Comparison of ENCODE assay signal across 16 cellular contexts in genomic region chr2:43039376-43040080, GRCh38.
A peak's percentile ranks its signal among the peaks of the same experiment; 100 is the strongest.
DNase-seq lines count a peak whose midpoint lies in the region; ATAC-seq, FAIRE-seq and TF ChIP-seq lines count a peak whose summit lies in the region.
"Had no signal": no experiment of that assay in that cellular context is flagged by ENCODE, and none has a peak within 500 bp of the region (broad histone marks: within the 10 kb centered on the region; RNA-seq: fewer than 3 reads in every experiment).

No MANE protein-coding gene starts in this region.

- H3F3A ChIP-seq in PC-3 (ENCODE audit: low read length, unreplicated experiment) = no peaks in the 10 kb centered on the region

- no peak overlapping the region for H3K4me3 Mint-ChIP-seq in stimulated activated memory B cell treated with anti-CD40 and anti-IgM and Interleukin-4, amounts not matched to agents 10 μg/mL and 1 μg/mL and 100 μg/mL, for 72 hours
- H3K4me3 Mint-ChIP-seq: effector memory CD8-positive, alpha-beta T cell had no signal

- intact Hi-C loops in PC-3 (cut with micrococcal nuclease) (loop anchor here (5.0 kb wide), 1 partner anchor 188 kb away; the partner anchor contains the start of gene ZFP36L2), sigmoid colon (cut with DNase I) (no loop called here)

- H3K23ac ChIP-seq in neuronal stem cell (ENCODE audit: low read depth, low read length, poor library complexity) = peak overlapping the region; percentile 53

- H3K4me2 ChIP-seq in A549 (no peak overlapping the region), PC-3 (ENCODE audit: low read length) (no peak overlapping the region), neuronal stem cell (ENCODE audit: insufficient read depth, low read length, poor library complexity, severe bottlenecking) (no peak overlapping the region)

- H3K14ac ChIP-seq in neuronal stem cell (ENCODE audit: low read length) = no peak overlapping the region

- no peaks in the 10 kb centered on the region for H3K4me1 Mint-ChIP-seq in stimulated activated memory B cell treated with anti-CD40 and anti-IgM and Interleukin-4, amounts not matched to agents 10 μg/mL and 1 μg/mL and 100 μg/mL, for 72 hours

- TF ChIP-seq EP300 in A549 (IDR thresholded peaks at IDR 0.05) = no peak
- no peak for TF ChIP-seq EP300 in sigmoid colon (IDR thresholded peaks at IDR 0.05)

- POLR2A ChIA-PET in A549 (lab: Yijun Ruan, JAX) (no interaction called here), PC-3 (lab: Charles Lee; ENCODE audit: unreplicated experiment) (no interaction called here)

- peak overlapping the region; percentile 77 for H2BK15ac ChIP-seq in neuronal stem cell (ENCODE audit: low read length)

- ATAC-seq in A549 (no peak), PC-3 (no peak), GM18511 (IDR thresholded peaks at IDR 0.05; ENCODE audit: unreplicated experiment) (no peak)
- ATAC-seq in stimulated activated memory B cell treated with anti-CD40 and anti-IgM and Interleukin-4, amounts not matched to agents 10 μg/mL and 1 μg/mL and 100 μg/mL, for 72 hours = no peak
- ATAC-seq: effector memory CD8-positive, alpha-beta T cell had no signal

- H3K27ac Mint-ChIP-seq in stimulated activated memory B cell treated with anti-CD40 and anti-IgM and Interleukin-4, amounts not matched to agents 10 μg/mL and 1 μg/mL and 100 μg/mL, for 72 hours = no peak overlapping the region

- BruUV-seq in PC-3 (replicated peaks; lab: Mats Ljungman, UMichigan) = no TSS peak

- H3K4ac ChIP-seq in neuronal stem cell (ENCODE audit: low read length) = no peak overlapping the region

- WGBS in A549 (ENCODE audit: missing lambda C conversion rate) = 89% methylated on average over 19 of the region's 21 CpGs
- no CpG with 5 or more reads among the region's 21 CpGs for WGBS in neuronal stem cell (ENCODE audit: extremely low coverage in 2 of 2, insufficient read length in 2 of 2, insufficient replicate concordance in 1 of 2), 2 donors
- 71 to 85% methylated on average over 21 of the region's 21 CpGs for WGBS in sigmoid colon, 2 donors

- H2BK5ac ChIP-seq in neuronal stem cell (ENCODE audit: low read length) = peak overlapping the region; percentile 40

- TF ChIP-seq CTCF in A549 (IDR thresholded peaks at IDR 0.05) (no peak), PC-3 (conservative IDR thresholded peaks at IDR 0.05; ENCODE audit: low read depth, low read length) (no peak), sigmoid colon (IDR thresholded peaks at IDR 0.05) (no peak)

- H3K27ac ChIP-seq in A549 (peak overlapping the region; percentile 80 to 90; a peak in 5 of 6 replicates), PC-3 (ENCODE audit: low read length) (peak overlapping the region; percentile 57; the same call in 1 of the 2 replicates), neuronal stem cell (replicated peaks; ENCODE audit: low read length) (no peak overlapping the region), sigmoid colon (no peak overlapping the region)
- H3K27ac ChIP-seq: HL-60 had no signal

- H3K27me3 ChIP-seq in PC-3 (ENCODE audit: low read length) (no peaks in the 10 kb centered on the region), neuronal stem cell (ENCODE audit: control insufficient read depth in 3 of 3, insufficient read depth in 3 of 3, low read depth in 1 of 3, low read length in 3 of 3) (no peaks in the 10 kb centered on the region), sigmoid colon (no peaks in the 10 kb centered on the region)

- DNase-seq in A549 (ENCODE audit: low read depth in 1 of 2, low spot score in 1 of 2) (no peak), PC-3 (no peak), hippocampal formation (lab: John Stamatoyannopoulos, UW) (peak; percentile 18 to 47), neuronal stem cell (ENCODE audit: low spot score) (no peak), sigmoid colon (no peak), NCI-H2107 treated with DMSO at 0.1 percent for 48 hours (lab: John Stamatoyannopoulos, UW; ENCODE audit: unreplicated experiment) (no peak)
- DNase-seq: activated gamma-delta T cell treated with Interleukin-2 at 50 U/mL for 16 hours; effector memory CD8-positive, alpha-beta T cell; Kasumi-1; NCI-H187; stimulated activated CD4-positive, alpha-beta T cell treated with anti-CD3 and anti-CD28 coated beads, Interleukin-12 subunit alpha, Interleukin-12 subunit beta, amount 100 ng/mL, for 4 hours had no signal

- no peaks in the 10 kb centered on the region for H3K9me2 ChIP-seq in PC-3 (replicated peaks; ENCODE audit: low read length)

- 0 out of 2 replicates have a peak, but pooled peaks cover 3% of the 10 kb centered on the region for H3K79me2 ChIP-seq in PC-3 (ENCODE audit: low read length)

- CTCF ChIA-PET in A549 (lab: Yijun Ruan, JAX) = interaction anchor here (0.8 to 1.0 kb wide), 2 partner anchors 45 to 87 kb away, joined by 3 read pairs; no protein-coding TSS in a partner anchor
- CTCF ChIA-PET in PC-3 (lab: Charles Lee) = no interaction called here

- H2AFZ ChIP-seq in PC-3 (ENCODE audit: low read length) (no peak overlapping the region), neuronal stem cell (ENCODE audit: low read length) (no peak overlapping the region)

- no peaks in the 10 kb centered on the region for H3K9me3 ChIP-seq in A549
- H3K9me3 ChIP-seq in PC-3 (ENCODE audit: low read length) = no peaks in the 10 kb centered on the region
- H3K9me3 ChIP-seq in neuronal stem cell (replicated peaks in 1 of 2; ENCODE audit: control insufficient read depth in 2 of 2, insufficient read depth in 1 of 2, low read depth in 1 of 2, low read length in 2 of 2) = no peaks in the 10 kb centered on the region
- H3K9me3 ChIP-seq in sigmoid colon = no peaks in the 10 kb centered on the region

- H3K36me3 Mint-ChIP-seq in stimulated activated memory B cell treated with anti-CD40 and anti-IgM and Interleukin-4, amounts not matched to agents 10 μg/mL and 1 μg/mL and 100 μg/mL, for 72 hours = no peaks in the 10 kb centered on the region

- H3K79me1 ChIP-seq in neuronal stem cell (ENCODE audit: low read depth, low read length) = no peaks in the 10 kb centered on the region

- no peaks in the 10 kb centered on the region for H4K20me1 ChIP-seq in PC-3 (ENCODE audit: low read length)

- no peak for TF ChIP-seq POLR2A in A549 (IDR thresholded peaks at IDR 0.05; ENCODE audit: low read length)
- TF ChIP-seq POLR2A in sigmoid colon (IDR thresholded peaks at IDR 0.05) = no peak

- H3K9ac ChIP-seq in PC-3 (ENCODE audit: low read length) (no peak overlapping the region), neuronal stem cell (ENCODE audit: low read depth, low read length, poor library complexity) (no peak overlapping the region)

- no peak overlapping the region for H3K4me3 ChIP-seq in A549
- H3K4me3 ChIP-seq in PC-3 (ENCODE audit: low read length) = no peak overlapping the region
- no peak overlapping the region for H3K4me3 ChIP-seq in neuronal stem cell (ENCODE audit: low read length in 2 of 2)
- H3K4me3 ChIP-seq in sigmoid colon = no peak overlapping the region
- H3K4me3 ChIP-seq: lung had no signal

- FAIRE-seq in A549 (lab: Jason Lieb, UNC) = no peak
- FAIRE-seq: bronchial epithelial cell had no signal

- H3K27me3 Mint-ChIP-seq in stimulated activated memory B cell treated with anti-CD40 and anti-IgM and Interleukin-4, amounts not matched to agents 10 μg/mL and 1 μg/mL and 100 μg/mL, for 72 hours = no peaks in the 10 kb centered on the region
- H3K27me3 Mint-ChIP-seq: effector memory CD8-positive, alpha-beta T cell had no signal

- no peak overlapping the region for H4K8ac ChIP-seq in neuronal stem cell (ENCODE audit: low read depth, low read length)

- H3K18ac ChIP-seq in neuronal stem cell (ENCODE audit: low read length) = peak overlapping the region; percentile 20

- H2BK120ac ChIP-seq in neuronal stem cell (ENCODE audit: low read depth, low read length) = peak overlapping the region; percentile 85

- H2BK12ac ChIP-seq in neuronal stem cell (ENCODE audit: low read length) = no peak overlapping the region

- H2AK5ac ChIP-seq in neuronal stem cell (ENCODE audit: low read depth, low read length) = peak overlapping the region; percentile 72

- H3K9me3 Mint-ChIP-seq in stimulated activated memory B cell treated with anti-CD40 and anti-IgM and Interleukin-4, amounts not matched to agents 10 μg/mL and 1 μg/mL and 100 μg/mL, for 72 hours = no peaks in the 10 kb centered on the region
- H3K9me3 Mint-ChIP-seq: effector memory CD8-positive, alpha-beta T cell had no signal

- TF ChIP-seq RAD21 in A549 (conservative IDR thresholded peaks at IDR 0.05 in 1 of 2, IDR thresholded peaks at IDR 0.05 in 1 of 2) = no peak

- no peaks in the 10 kb centered on the region for H3K36me3 ChIP-seq in PC-3 (ENCODE audit: low read depth, low read length)
- no peaks in the 10 kb centered on the region for H3K36me3 ChIP-seq in neuronal stem cell (replicated peaks in 1 of 2; ENCODE audit: control insufficient read depth in 2 of 2, insufficient read depth in 2 of 2, low read length in 2 of 2)
- H3K36me3 ChIP-seq in sigmoid colon = no peaks in the 10 kb centered on the region

- H4K91ac ChIP-seq in neuronal stem cell (ENCODE audit: low read depth, low read length, poor library complexity) = peak overlapping the region; percentile 75

- H3K4me1 ChIP-seq in A549 = peaks cover 33% of the 10 kb centered on the region
- peaks cover 45% of the 10 kb centered on the region for H3K4me1 ChIP-seq in PC-3 (ENCODE audit: insufficient read depth, low read length)
- peaks cover 21 to 24% of the 10 kb centered on the region in 2 donors for H3K4me1 ChIP-seq in neuronal stem cell (ENCODE audit: control insufficient read depth in 2 of 2, insufficient read depth in 1 of 2, low read depth in 1 of 2, low read length in 2 of 2)
- peaks cover 0 to 29% (median 22%) of the 10 kb centered on the region in 4 donors for H3K4me1 ChIP-seq in sigmoid colon

TF ChIP-seq in A549, 52 proteins besides CTCF, POLR2A, EP300 and RAD21:
- TF ChIP-seq PHF8 (IDR thresholded peaks at IDR 0.05; ENCODE audit: borderline replicate concordance, low read depth) = no peak
- no peak for TF ChIP-seq HOXB13 (CRISPR knock-in tag; IDR thresholded peaks at IDR 0.05; ENCODE audit: low read depth)
- no peak for TF ChIP-seq SMC3 (IDR thresholded peaks at IDR 0.05)
- no peak for TF ChIP-seq CHD4 (IDR thresholded peaks at IDR 0.05; ENCODE audit: borderline replicate concordance)
TF ChIP-seq in A549: peak in this region for 0.

Comparison
In these comparisons a context has a peak if more than half of its experiments do, and no peak if none do; other contexts are left out.
1. DNase-seq: peak in hippocampal formation (2 of 2); none in A549 (0 of 2), PC-3 (single experiment), neuronal stem cell (single experiment), sigmoid colon (single experiment) and NCI-H2107 treated with DMSO at 0.1 percent for 48 hours (single experiment).
2. H3K27ac ChIP-seq: peak in A549 (2 of 2) and PC-3 (single experiment); none in neuronal stem cell (single experiment) and sigmoid colon (0 of 4).